In the genomic region with DNA sequence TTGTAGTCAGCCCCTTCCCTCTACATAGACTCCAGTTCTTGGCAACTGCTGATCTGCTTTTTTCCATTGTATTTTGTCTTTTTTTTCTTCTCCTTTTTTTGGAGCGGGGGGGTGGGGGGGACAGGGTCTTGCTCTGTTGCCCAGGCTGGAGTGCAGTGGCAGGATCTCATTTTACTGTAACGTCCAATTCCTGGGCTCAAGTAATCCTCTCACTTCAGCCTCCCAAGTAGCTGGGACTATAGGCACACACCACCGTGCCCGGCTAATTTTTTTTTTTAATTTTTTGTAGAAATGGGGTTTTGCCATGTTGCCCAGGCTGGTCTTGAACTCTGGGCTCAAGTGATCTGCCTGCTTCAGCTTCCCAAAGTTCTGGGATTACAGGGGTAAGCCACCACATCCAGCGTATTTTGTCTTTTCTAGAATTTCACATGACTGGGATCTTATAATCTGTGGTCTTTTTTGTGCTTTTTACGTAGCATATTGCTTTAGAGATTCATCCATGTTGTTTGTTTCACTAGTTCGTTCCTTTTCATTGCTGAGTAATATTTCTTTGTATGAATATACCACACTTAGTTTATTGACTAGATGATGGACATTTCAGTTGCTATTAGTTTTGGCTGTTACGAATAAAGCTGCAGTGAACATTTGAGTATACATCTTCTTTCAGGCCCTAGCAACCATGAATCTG, we compare ENCODE assay signal across 17 cellular contexts.
"Had no signal": no experiment of that assay in that cellular context is flagged by ENCODE, and none has a peak within 500 bp of the region (broad histone marks: within the 10 kb centered on the region; RNA-seq: fewer than 3 reads in every experiment).

No MANE protein-coding gene starts in this region.

- ATAC-seq: effector memory CD8-positive, alpha-beta T cell; left ventricle myocardium superior; stimulated activated naive CD8-positive, alpha-beta T cell treated with anti-CD3 and anti-CD28 coated beads, Interleukin-15, Interleukin-2, amounts not matched to agents 100 U/mL and 50 U/mL, for 24 hours had no signal

- H3K9me3 ChIP-seq: prostate gland, right atrium auricular region, tibial artery had no signal

- H3K27me3 ChIP-seq: cardiac muscle cell, right atrium auricular region, tibial artery had no signal

- H3K9me3 Mint-ChIP-seq: activated naive CD4-positive, alpha-beta T cell treated with anti-CD3 and anti-CD28 coated beads, Interleukin-2, amount 10 ng/mL, durations not matched to agents 7 days and 5 days; effector memory CD8-positive, alpha-beta T cell; neural crest cell had no signal

- H3K4me3 Mint-ChIP-seq: activated naive CD4-positive, alpha-beta T cell treated with anti-CD3 and anti-CD28 coated beads, Interleukin-2, amount 10 ng/mL, durations not matched to agents 7 days and 5 days; effector memory CD8-positive, alpha-beta T cell; neural crest cell had no signal

- H3K4me1 ChIP-seq: prostate gland had no signal

- H3K27me3 Mint-ChIP-seq: activated naive CD4-positive, alpha-beta T cell treated with anti-CD3 and anti-CD28 coated beads, Interleukin-2, amount 10 ng/mL, durations not matched to agents 7 days and 5 days; effector memory CD8-positive, alpha-beta T cell had no signal

- H3K4me3 ChIP-seq: cardiac muscle cell, prostate gland, right atrium auricular region, tibial artery had no signal

- DNase-seq: activated CD4-positive, alpha-beta T cell treated with anti-CD3 and anti-CD28 coated beads, Interleukin-2, amount 50 U/mL, for 1 hour; activated naive CD4-positive, alpha-beta T cell treated with anti-CD3 and anti-CD28 coated beads, Interleukin-2, amount 10 ng/mL, durations not matched to agents 7 days and 5 days; effector memory CD8-positive, alpha-beta T cell; foreskin melanocyte; glutamatergic neuron; hypothalamus; kidney; left ventricle myocardium superior; stimulated activated naive CD8-positive, alpha-beta T cell treated with anti-CD3 and anti-CD28 coated beads, Interleukin-15, Interleukin-2, amounts not matched to agents 100 U/mL and 50 U/mL, for 24 hours; substantia nigra; T-helper 1 cell; T1000; tibial artery had no signal

- H3K27ac Mint-ChIP-seq: activated naive CD4-positive, alpha-beta T cell treated with anti-CD3 and anti-CD28 coated beads, Interleukin-2, amount 10 ng/mL, durations not matched to agents 7 days and 5 days had no signal

- H3K36me3 ChIP-seq: cardiac muscle cell, prostate gland, right atrium auricular region, tibial artery had no signal
